Comparison of ENCODE assay signal across 8 cellular contexts in genomic region chr5:132497488-132497997, GRCh38. TPM values are rescaled to one million over a fixed set of nuclear protein-coding genes. Genes with fewer than 3 reads are reported as not detected.
DNase-seq lines count a peak whose midpoint lies in the region; ATAC-seq, FAIRE-seq and TF ChIP-seq lines count a peak whose summit lies in the region.

No MANE protein-coding gene starts in this region.

- H3K9me3 Mint-ChIP-seq in GM23338 = no peaks in the 10 kb centered on the region

- POLR2A ChIA-PET in endothelial cell of umbilical vein (lab: Charles Lee) (interaction anchor here (0.6 to 1.0 kb wide), 3 partner anchors 69 to 111 kb away, joined by 3 to 4 read pairs (median 3); no protein-coding TSS in a partner anchor), A673 (lab: Charles Lee; ENCODE audit: low non-redundant PET) (no interaction called here)

- no peaks in the 10 kb centered on the region for H3K36me3 ChIP-seq in GM23338 (ENCODE audit: insufficient read depth)
- H3K36me3 ChIP-seq in SJSA1 = no peaks in the 10 kb centered on the region
- no peaks in the 10 kb centered on the region for H3K36me3 ChIP-seq in endothelial cell of umbilical vein (ENCODE audit: control insufficient read depth in 2 of 2, extremely low read depth in 1 of 2, insufficient read depth in 2 of 2, low read length in 2 of 2)
- H3K36me3 ChIP-seq in mucosa of descending colon (ENCODE audit: low read depth) = no peaks in the 10 kb centered on the region
- H3K36me3 ChIP-seq in uterus = no peaks in the 10 kb centered on the region
- no peaks in the 10 kb centered on the region for H3K36me3 ChIP-seq in A673 (ENCODE audit: insufficient read depth, low read length, poor library complexity, severe bottlenecking)

- peak overlapping the region; percentile 97 for H3K4me3 ChIP-seq in GM23338
- H3K4me3 ChIP-seq in SJSA1 = peak overlapping the region; percentile 48
- peak overlapping the region in 1 of 3 experiments; percentile 48 for H3K4me3 ChIP-seq in endothelial cell of umbilical vein (replicated peaks in 1 of 3; ENCODE audit: insufficient read depth in 1 of 3, low read depth in 1 of 3, low read length in 3 of 3)
- no peak overlapping the region for H3K4me3 ChIP-seq in mucosa of descending colon
- H3K4me3 ChIP-seq in uterus = peak overlapping the region in 1 of 2 donors; percentile 46
- no peak overlapping the region for H3K4me3 ChIP-seq in A673 (ENCODE audit: low read depth, low read length, poor library complexity, severe bottlenecking)

- H2AFZ ChIP-seq in GM23338 (peak overlapping the region; percentile 98), endothelial cell of umbilical vein (ENCODE audit: low read depth, low read length) (no peak overlapping the region)

- H3K9ac ChIP-seq in endothelial cell of umbilical vein (replicated peaks; ENCODE audit: extremely low read depth, insufficient read depth, low read length) = peak overlapping the region; percentile 51

- H3K27ac Mint-ChIP-seq in GM23338 = no peak overlapping the region

- dilution Hi-C loops in endothelial cell of umbilical vein (cut with MboI; ENCODE audit: extremely low pct_ligation_motif_present, low sequenced_read_pairs) = no loop called here

- TF ChIP-seq POLR2A in endothelial cell of umbilical vein (IDR thresholded peaks at IDR 0.05; ENCODE audit: low read depth, low read length) (no peak), uterus (IDR thresholded peaks at IDR 0.05) (no peak)

- H3K27me3 ChIP-seq in GM23338 (ENCODE audit: insufficient read depth) (peaks cover 17% of the 10 kb centered on the region), SJSA1 (replicated peaks) (no peaks in the 10 kb centered on the region), endothelial cell of umbilical vein (ENCODE audit: control insufficient read depth in 2 of 2, insufficient read depth in 2 of 2, low read length in 2 of 2) (no peaks in the 10 kb centered on the region), uterus (no peaks in the 10 kb centered on the region), A673 (replicated peaks; ENCODE audit: insufficient read depth, low read depth, low read length, poor library complexity) (no peaks in the 10 kb centered on the region)

- H3K4me1 ChIP-seq in GM23338 (ENCODE audit: insufficient read depth) (peaks cover 12% of the 10 kb centered on the region), SJSA1 (replicated peaks) (peaks cover 48% of the 10 kb centered on the region), endothelial cell of umbilical vein (ENCODE audit: control insufficient read depth, extremely low read depth, insufficient read depth, low read length) (peaks cover 43% of the 10 kb centered on the region), mucosa of descending colon (ENCODE audit: low read depth) (peaks cover 52% of the 10 kb centered on the region), uterus (peaks cover 0 to 6% of the 10 kb centered on the region in 2 donors), A673 (ENCODE audit: insufficient read depth, low read length, poor library complexity, severe bottlenecking) (peaks cover 11% of the 10 kb centered on the region)

- peaks cover 8% of the 10 kb centered on the region for H3K4me1 Mint-ChIP-seq in GM23338

- intact Hi-C loops in endothelial cell of umbilical vein (cut with micrococcal nuclease) (loop anchor here (1.0 to 10.0 kb wide), 10 partner anchors 71 to 435 kb away; partner anchors contain the start of genes IL3 and SLC22A4), mucosa of descending colon (cut with DNase I, micrococcal nuclease) (loop anchor here (5.0 to 10.0 kb wide), 2 partner anchors 70 to 73 kb away; no protein-coding TSS in a partner anchor), uterus (cut with DNase I; ENCODE audit: low total_unique reads) (loop anchor here (5.0 kb wide), 1 partner anchor 70 kb away; no protein-coding TSS in a partner anchor), A673 (cut with micrococcal nuclease; ENCODE audit: unreplicated experiment) (loop anchor here (10.0 kb wide), 1 partner anchor 313 kb away; no protein-coding TSS in a partner anchor)

- no peaks in the 10 kb centered on the region for H3K36me3 Mint-ChIP-seq in GM23338 (ENCODE audit: low read depth)

- peaks cover 5% of the 10 kb centered on the region; the same call in 1 of the 2 replicates for H3F3A ChIP-seq in GM23338 (replicated peaks; ENCODE audit: low read depth)

- H3K27me3 Mint-ChIP-seq in GM23338 (ENCODE audit: insufficient read depth, low read depth, poor library complexity) = peaks cover 13% of the 10 kb centered on the region

- H3K9me2 ChIP-seq in GM23338 (ENCODE audit: insufficient read depth) = no peaks in the 10 kb centered on the region; the same call in 1 of the 2 replicates

- H4K20me1 ChIP-seq in GM23338 (replicated peaks; ENCODE audit: insufficient read depth) = no peaks in the 10 kb centered on the region
- H4K20me1 ChIP-seq in endothelial cell of umbilical vein (replicated peaks; ENCODE audit: control insufficient read depth, extremely low read depth, insufficient read depth, low read length) = no peaks in the 10 kb centered on the region

- FAIRE-seq in endothelial cell of umbilical vein (lab: Jason Lieb, UNC) = peak; percentile 99

- H3K9me3 ChIP-seq in SJSA1 (replicated peaks) = no peaks in the 10 kb centered on the region
- no peaks in the 10 kb centered on the region for H3K9me3 ChIP-seq in endothelial cell of umbilical vein (replicated peaks; ENCODE audit: control insufficient read depth, insufficient read depth, low read length)
- H3K9me3 ChIP-seq in mucosa of descending colon = no peaks in the 10 kb centered on the region
- H3K9me3 ChIP-seq in uterus = no peaks in the 10 kb centered on the region
- H3K9me3 ChIP-seq in A673 (ENCODE audit: low read depth, low read length, poor library complexity, severe bottlenecking) = no peaks in the 10 kb centered on the region

- H3K4me2 ChIP-seq in GM23338 (peak overlapping the region; percentile 92), endothelial cell of umbilical vein (ENCODE audit: insufficient read depth, low read length) (peak overlapping the region; percentile 44)

- BruUV-seq in endothelial cell of umbilical vein (replicated peaks; lab: Mats Ljungman, UMichigan) (no TSS peak), A673 (replicated peaks; lab: Mats Ljungman, UMichigan) (no TSS peak)

- H3K27ac ChIP-seq in GM23338 (ENCODE audit: low read depth) (no peak overlapping the region), SJSA1 (peak overlapping the region; percentile 95), endothelial cell of umbilical vein (ENCODE audit: insufficient read depth, low read depth, low read length) (peak overlapping the region; percentile 82), uterus (peak overlapping the region; percentile 88 to 91), A673 (ENCODE audit: low read depth, low read length, poor library complexity, severe bottlenecking) (no peak overlapping the region)

- peak overlapping the region; percentile 88 for H3K4me3 Mint-ChIP-seq in GM23338

- H3K79me2 ChIP-seq in GM23338 (replicated peaks; ENCODE audit: insufficient read depth) (no peaks in the 10 kb centered on the region), endothelial cell of umbilical vein (ENCODE audit: control insufficient read depth, insufficient read depth, low read length) (no peaks in the 10 kb centered on the region)

- peak; percentile 35 for DNase-seq in GM23338 (ENCODE audit: low spot score)
- peak; percentile 97 to 98 for DNase-seq in SJSA1 (ENCODE audit: low read depth in 1 of 2, low spot score in 2 of 2)
- peak; percentile 90 for DNase-seq in endothelial cell of umbilical vein (ENCODE audit: low read depth, low spot score)
- DNase-seq in mucosa of descending colon = peak; percentile 65 to 83 (median 72)
- peak; percentile 79 to 80 for DNase-seq in uterus
- DNase-seq in A673 (ENCODE audit: low spot score) = no peak
- no peak for DNase-seq in OCI-M1 (lab: John Stamatoyannopoulos, UW)

- TF ChIP-seq CTCF in GM23338 (conservative IDR thresholded peaks at IDR 0.05; ENCODE audit: low read depth in 2 of 2) = no peak
- TF ChIP-seq CTCF in endothelial cell of umbilical vein (IDR thresholded peaks at IDR 0.05; ENCODE audit: extremely low read depth in 1 of 2, insufficient read depth in 1 of 2, low read depth in 1 of 2, low read length in 2 of 2) = no peak
- TF ChIP-seq CTCF in mucosa of descending colon (IDR thresholded peaks at IDR 0.05) = no peak
- no peak for TF ChIP-seq CTCF in uterus (IDR thresholded peaks at IDR 0.05)
- no peak for TF ChIP-seq CTCF in A673 (conservative IDR thresholded peaks at IDR 0.05; ENCODE audit: low read depth, low read length)

- H3K9me1 ChIP-seq in endothelial cell of umbilical vein (replicated peaks; ENCODE audit: control insufficient read depth, extremely low read depth, insufficient read depth, low read length) = no peaks in the 10 kb centered on the region

- ATAC-seq in GM23338 (no peak), mucosa of descending colon (no peak), GM18858 (IDR thresholded peaks at IDR 0.05; ENCODE audit: unreplicated experiment) (no peak)

- CTCF ChIA-PET in endothelial cell of umbilical vein (lab: Charles Lee) (interaction anchor here (1.2 to 8.4 kb wide), 12 partner anchors 8 to 322 kb away, joined by 3 to 220 read pairs (median 6); no protein-coding TSS in a partner anchor), A673 (lab: Charles Lee) (no interaction called here)

RNA-seq across cellular contexts. Expression of gene IRF1, which starts 7.0 kb away (rescaled TPM):
- 6.4 and 6.9 TPM in 2 replicates for total RNA-seq in GM23338 (2014; rRNA removed; shearing (Covaris generic))
- polyA plus RNA-seq in GM23338 (2016; fragmentation: Nextera tagmentation; extraction: Ambion mirVana) (8.6 and 9.1 TPM in 2 replicates), endothelial cell of umbilical vein (10.6 and 12.3 TPM in 2 replicates)
- 16.0 and 18.4 TPM in 2 replicates for total RNA-seq in SJSA1 (2014; rRNA removed; shearing (Covaris generic))
- total RNA-seq in endothelial cell of umbilical vein (17.7 and 28.0 TPM in 2 replicates), mucosa of descending colon (100 to 1,000 TPM in 2 of 3 donors, 10 to 100 TPM in 1; 89.4 to 172 (median 143) TPM), uterus (100 to 1,000 TPM in 1 of 4 donors, 10 to 100 TPM in 2, 1 to 10 TPM in 1; 3.8 to 110 (median 25.7) TPM), A673 (2021) (5.7 and 6.9 TPM in 2 replicates)
- polyA plus RNA-seq in endothelial cell of umbilical vein (2011; cell fraction: cytosol; rRNA removed) = 12.4 and 15.5 TPM in 2 replicates
- 28.0 and 32.5 TPM in 2 replicates for polyA plus RNA-seq in endothelial cell of umbilical vein (2011; cell fraction: nucleus; rRNA removed)
- polyA plus RNA-seq in endothelial cell of umbilical vein (2012) = 13.7 and 15.0 TPM in 2 replicates
- 25.9 and 32.0 TPM in 2 replicates for polyA minus RNA-seq in endothelial cell of umbilical vein
- 11.5 TPM for polyA minus RNA-seq in endothelial cell of umbilical vein (2011; cell fraction: cytosol; rRNA and poly(A)+ RNA removed)
- 45.9 and 55.2 TPM in 2 replicates for polyA minus RNA-seq in endothelial cell of umbilical vein (2011; cell fraction: nucleus; rRNA and poly(A)+ RNA removed)

RNA-seq across cellular contexts. Expression of gene IL5, which starts 45.8 kb away (rescaled TPM):
- not detected in 2 replicates for total RNA-seq in GM23338 (2014; rRNA removed; shearing (Covaris generic))
- polyA plus RNA-seq in GM23338 (2016; fragmentation: Nextera tagmentation; extraction: Ambion mirVana) (not detected in 2 replicates), endothelial cell of umbilical vein (not detected in 2 replicates)
- not detected in 2 replicates for total RNA-seq in SJSA1 (2014; rRNA removed; shearing (Covaris generic))
- total RNA-seq in endothelial cell of umbilical vein (not detected in 2 replicates), mucosa of descending colon (not detected), uterus (not detected), A673 (2021) (not detected in 2 replicates)
- not detected in 2 replicates for polyA plus RNA-seq in endothelial cell of umbilical vein (2011; cell fraction: cytosol; rRNA removed)
- polyA plus RNA-seq in endothelial cell of umbilical vein (2011; cell fraction: nucleus; rRNA removed) = not detected in 2 replicates
- polyA plus RNA-seq in endothelial cell of umbilical vein (2012) = not detected in 2 replicates
- polyA minus RNA-seq in endothelial cell of umbilical vein = not detected in 2 replicates
- polyA minus RNA-seq in endothelial cell of umbilical vein (2011; cell fraction: cytosol; rRNA and poly(A)+ RNA removed) = not detected
- not detected in 2 replicates for polyA minus RNA-seq in endothelial cell of umbilical vein (2011; cell fraction: nucleus; rRNA and poly(A)+ RNA removed)

RNA-seq across cellular contexts. Expression of gene RAD50, which starts 59.2 kb away (rescaled TPM):
- total RNA-seq in GM23338 (2014; rRNA removed; shearing (Covaris generic)) = 27.0 and 40.6 TPM in 2 replicates
- polyA plus RNA-seq in GM23338 (2016; fragmentation: Nextera tagmentation; extraction: Ambion mirVana) = 35.5 and 52.2 TPM in 2 replicates
- total RNA-seq in SJSA1 (2014; rRNA removed; shearing (Covaris generic)) = 12.0 and 17.9 TPM in 2 replicates
- total RNA-seq in endothelial cell of umbilical vein = 18.7 and 20.4 TPM in 2 replicates
- 5.2 and 6.1 TPM in 2 replicates for polyA plus RNA-seq in endothelial cell of umbilical vein
- polyA plus RNA-seq in endothelial cell of umbilical vein (2011; cell fraction: cytosol; rRNA removed) = 7.0 and 7.2 TPM in 2 replicates
- polyA plus RNA-seq in endothelial cell of umbilical vein (2011; cell fraction: nucleus; rRNA removed) = 13.2 and 17.9 TPM in 2 replicates
- polyA plus RNA-seq in endothelial cell of umbilical vein (2012) = 13.9 and 20.9 TPM in 2 replicates
- 10.1 and 17.6 TPM in 2 replicates for polyA minus RNA-seq in endothelial cell of umbilical vein
- 15.8 TPM for polyA minus RNA-seq in endothelial cell of umbilical vein (2011; cell fraction: cytosol; rRNA and poly(A)+ RNA removed)
- 19.1 and 23.6 TPM in 2 replicates for polyA minus RNA-seq in endothelial cell of umbilical vein (2011; cell fraction: nucleus; rRNA and poly(A)+ RNA removed)
- total RNA-seq in mucosa of descending colon = 10 to 100 TPM; 35.3 to 43.8 (median 36.1) TPM
- 10 to 100 TPM; 13.8 to 50.0 (median 32.6) TPM for total RNA-seq in uterus
- total RNA-seq in A673 (2021) = 43.6 and 45.2 TPM in 2 replicates

Comparison
In these comparisons a context has a peak if more than half of its experiments do, and no peak if none do; other contexts are left out.
1. DNase-seq: peak in GM23338 (single experiment), SJSA1 (2 of 2), endothelial cell of umbilical vein (single experiment), mucosa of descending colon (3 of 3) and uterus (2 of 2); none in A673 (single experiment) and OCI-M1 (single experiment).
2. H3K27ac ChIP-seq: peak in SJSA1 (single experiment), endothelial cell of umbilical vein (single experiment) and uterus (2 of 2); none in GM23338 (single experiment) and A673 (single experiment).
3. H3K4me3 ChIP-seq: peak in GM23338 (single experiment) and SJSA1 (single experiment); none in mucosa of descending colon (single experiment) and A673 (single experiment).